9 cellular contexts compared by ENCODE assay signal in the genomic region with DNA sequence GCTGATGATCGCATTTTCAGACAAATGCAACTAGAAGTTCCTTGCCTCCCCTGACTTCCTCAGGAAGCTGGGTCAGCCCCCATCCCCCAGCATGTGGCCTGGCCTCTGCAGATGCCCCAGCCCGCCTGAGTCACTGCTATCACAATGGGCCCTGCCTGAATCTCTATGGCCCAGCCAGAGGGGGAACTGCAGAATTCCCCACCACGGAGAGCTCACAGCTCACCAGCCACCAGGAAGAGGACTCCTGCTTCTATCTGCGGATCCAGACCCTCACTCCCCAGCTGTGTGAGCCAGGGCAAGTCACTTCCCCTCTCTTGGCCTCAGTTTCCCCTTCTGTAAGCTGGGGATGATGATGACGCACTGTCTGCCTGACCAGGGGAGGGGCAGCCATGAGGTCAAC. TPM values are rescaled to one million over a fixed set of nuclear protein-coding genes. Genes with fewer than 3 reads are reported as not detected.
A peak's percentile ranks its signal among the peaks of the same experiment; 100 is the strongest.
DNase-seq lines count a peak whose midpoint lies in the region; ATAC-seq and TF ChIP-seq lines count a peak whose summit lies in the region.
"Had no signal": no experiment of that assay in that cellular context is flagged by ENCODE, and none has a peak within 500 bp of the region (broad histone marks: within the 10 kb centered on the region; RNA-seq: fewer than 3 reads in every experiment).

No MANE protein-coding gene starts in this region.

- POLR2A ChIA-PET in PC-3 (lab: Charles Lee; ENCODE audit: unreplicated experiment): no interaction called here

- CTCF ChIA-PET in PC-3 (lab: Charles Lee): no interaction called here

- no peaks in the 10 kb centered on the region for H3K36me3 Mint-ChIP-seq in neural crest cell (ENCODE audit: low read depth)
- H3K36me3 Mint-ChIP-seq: mesothelial cell of epicardium had no signal

- H3K4me1 ChIP-seq in PC-3 (ENCODE audit: insufficient read depth, low read length) (peaks cover 7% of the 10 kb centered on the region; the same call in 1 of the 2 replicates), esophagus squamous epithelium (peaks cover 44 to 100% (median 68%) of the 10 kb centered on the region in 3 donors)

- H3K27me3 Mint-ChIP-seq in neural crest cell (ENCODE audit: low read depth): peaks cover 14% of the 10 kb centered on the region

- peak; percentile 93 for DNase-seq in CD1c-positive myeloid dendritic cell (ENCODE audit: extremely low spot score)
- peak; percentile 2 for DNase-seq in PC-3
- no peak for DNase-seq in esophagus squamous epithelium (lab: John Stamatoyannopoulos, UW)
- no peak for DNase-seq in neural crest cell (ENCODE audit: low read depth, low spot score)
- DNase-seq in DMS153 (lab: John Stamatoyannopoulos, UW): no peak
- DNase-seq in WERI-Rb-1: no peak

- H3K79me2 ChIP-seq in PC-3 (ENCODE audit: low read length): peaks cover 5% of the 10 kb centered on the region

- no peaks in the 10 kb centered on the region for H3K9me2 ChIP-seq in PC-3 (replicated peaks; ENCODE audit: low read length)

- WGBS in esophagus squamous epithelium, 2 donors: 49% methylated on average over 4 of the region's 5 CpGs; no CpG with 5 or more reads in 1 of the 2 donors

- no peaks in the 10 kb centered on the region for H3K36me3 ChIP-seq in PC-3 (ENCODE audit: low read depth, low read length)
- no peaks in the 10 kb centered on the region for H3K36me3 ChIP-seq in esophagus squamous epithelium
- no peaks in the 10 kb centered on the region for H3K36me3 ChIP-seq in WERI-Rb-1

- ATAC-seq in PC-3 (peak; percentile 32; the same call in 1 of the 2 replicates), HG02610 (IDR thresholded peaks at IDR 0.05; ENCODE audit: unreplicated experiment) (no peak), GM19463 (IDR thresholded peaks at IDR 0.05; ENCODE audit: unreplicated experiment) (no peak)

- no peaks in the 10 kb centered on the region for H3F3A ChIP-seq in PC-3 (ENCODE audit: low read length, unreplicated experiment)

- H3K9me3 ChIP-seq in PC-3 (ENCODE audit: low read length): no peaks in the 10 kb centered on the region
- H3K9me3 ChIP-seq in esophagus squamous epithelium: no peaks in the 10 kb centered on the region
- no peaks in the 10 kb centered on the region for H3K9me3 ChIP-seq in WERI-Rb-1 (ENCODE audit: severe bottlenecking)

- H3K4me2 ChIP-seq in PC-3 (ENCODE audit: low read length): no peak overlapping the region

- no peaks in the 10 kb centered on the region for H3K9me3 Mint-ChIP-seq in neural crest cell
- H3K9me3 Mint-ChIP-seq: mesothelial cell of epicardium had no signal

- TF ChIP-seq POLR2A in esophagus squamous epithelium (IDR thresholded peaks at IDR 0.05): no peak

- H4K20me1 ChIP-seq in PC-3 (ENCODE audit: low read length): no peaks in the 10 kb centered on the region

- intact Hi-C loops in PC-3 (cut with micrococcal nuclease) (no loop called here), esophagus squamous epithelium (cut with DNase I) (loop anchor here (10.0 kb wide), 1 partner anchor 115 kb away; no protein-coding TSS in a partner anchor)

- H3K27ac ChIP-seq in PC-3 (ENCODE audit: low read length): no peak overlapping the region
- H3K27ac ChIP-seq in esophagus squamous epithelium: peak overlapping the region; percentile 67 to 94 (median 84)
- H3K27ac ChIP-seq in WERI-Rb-1: no peak overlapping the region

- peaks cover 59% of the 10 kb centered on the region for H3K4me1 Mint-ChIP-seq in neural crest cell

- no peak overlapping the region for H3K27ac Mint-ChIP-seq in neural crest cell (ENCODE audit: unreplicated experiment)
- H3K27ac Mint-ChIP-seq: mesothelial cell of epicardium had no signal

- H3K4me3 ChIP-seq in PC-3 (ENCODE audit: low read length): no peak overlapping the region
- H3K4me3 ChIP-seq in esophagus squamous epithelium: peak overlapping the region in 1 of 4 donors; percentile 18
- H3K4me3 ChIP-seq in WERI-Rb-1 (ENCODE audit: low read depth, low read length): no peak overlapping the region

- H2AFZ ChIP-seq in PC-3 (ENCODE audit: low read length): no peak overlapping the region

- H3K27me3 ChIP-seq in PC-3 (ENCODE audit: low read length): no peaks in the 10 kb centered on the region
- H3K27me3 ChIP-seq in esophagus squamous epithelium: peaks cover 0 to 2% (median 0%) of the 10 kb centered on the region in 4 donors
- no peaks in the 10 kb centered on the region for H3K27me3 ChIP-seq in WERI-Rb-1 (ENCODE audit: insufficient read depth, low read depth, severe bottlenecking)

- H3K4me3 Mint-ChIP-seq in neural crest cell: peak overlapping the region; percentile 51
- H3K4me3 Mint-ChIP-seq: mesothelial cell of epicardium had no signal

- TF ChIP-seq CTCF in PC-3 (conservative IDR thresholded peaks at IDR 0.05; ENCODE audit: low read depth, low read length): no peak
- no peak for TF ChIP-seq CTCF in esophagus squamous epithelium (IDR thresholded peaks at IDR 0.05)
- no peak for TF ChIP-seq CTCF in neural crest cell (conservative IDR thresholded peaks at IDR 0.05)
- TF ChIP-seq CTCF in WERI-Rb-1 (IDR thresholded peaks at IDR 0.05; ENCODE audit: low read depth, low read length): no peak

- H3K9ac ChIP-seq in PC-3 (ENCODE audit: low read length): no peak overlapping the region

- BruUV-seq in PC-3 (replicated peaks; lab: Mats Ljungman, UMichigan): no TSS peak

RNA-seq across cellular contexts. Expression of gene PLXND1, which starts 6.9 kb away (rescaled TPM):
- total RNA-seq in PC-3 (2014; rRNA removed) (19.2 and 21.8 TPM in 2 replicates), esophagus squamous epithelium (10 to 100 TPM in 3 of 4 donors, 1 to 10 TPM in 1; 4.5 to 66.0 (median 24.4) TPM), neural crest cell (39.4 and 44.3 TPM in 2 replicates)

RNA-seq across cellular contexts. Expression of gene H1-8, which starts 56.6 kb away (rescaled TPM):
- total RNA-seq in PC-3 (2014; rRNA removed): not detected in 2 replicates
- not detected for total RNA-seq in esophagus squamous epithelium
- not detected in 2 replicates for total RNA-seq in neural crest cell
- total RNA-seq: mesothelial cell of epicardium had no signal

Comparison
In these comparisons a context has a peak if more than half of its experiments do, and no peak if none do; other contexts are left out.
1. DNase-seq: peak in CD1c-positive myeloid dendritic cell (single experiment) and PC-3 (single experiment); none in esophagus squamous epithelium (single experiment), neural crest cell (single experiment), DMS153 (single experiment) and WERI-Rb-1 (single experiment).
2. H3K27ac ChIP-seq: peak in esophagus squamous epithelium (4 of 4); none in PC-3 (single experiment) and WERI-Rb-1 (single experiment).